ENCODE assay signal across 1 cellular context in the genomic region with DNA sequence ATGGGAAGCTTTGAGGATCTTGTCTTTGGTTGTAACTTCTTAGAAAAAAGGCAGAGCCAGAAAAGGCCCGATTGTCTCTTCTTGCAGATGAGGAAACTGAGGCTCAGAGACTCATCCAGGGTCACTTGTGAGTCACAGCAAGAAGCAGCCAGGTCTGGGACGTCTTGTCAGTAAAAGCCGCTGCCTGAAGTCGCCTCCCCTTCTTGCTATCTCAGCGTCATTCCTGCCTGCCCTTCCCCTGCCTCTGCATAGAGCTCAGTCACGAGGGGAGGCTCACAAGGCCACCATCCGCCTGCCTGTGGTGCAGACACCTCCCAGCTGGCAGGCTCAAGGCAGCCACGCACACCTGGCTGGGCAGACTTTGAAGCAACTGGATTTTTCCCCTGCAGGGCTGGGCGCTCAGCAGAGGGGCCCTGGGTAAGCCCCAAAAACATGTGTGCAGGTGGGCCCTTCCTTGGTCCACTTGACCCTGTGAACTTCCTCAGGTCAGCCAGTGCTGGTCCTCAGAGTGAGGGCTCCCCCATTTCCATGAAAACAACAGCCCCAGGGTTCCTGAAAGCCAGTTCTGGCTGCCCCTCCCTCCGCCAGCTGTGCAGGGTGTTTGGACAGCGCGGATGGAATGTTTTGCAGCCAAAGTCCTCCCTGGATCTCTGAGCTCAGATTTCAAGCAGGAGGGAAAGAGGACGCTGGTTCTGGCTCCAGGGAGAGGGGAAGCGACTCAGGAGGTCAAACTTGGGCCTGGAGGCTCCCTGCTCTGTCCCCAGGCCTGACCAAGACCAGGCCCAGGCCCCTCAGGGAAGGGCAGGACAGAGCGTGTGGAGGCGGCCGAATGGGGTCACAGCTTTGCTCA.
TF ChIP-seq lines count a peak whose summit lies in the region.

No MANE protein-coding gene starts in this region.

TF ChIP-seq in HepG2, 621 proteins besides CTCF, POLR2A, EP300 and RAD21 (continued from another document and continues in another):
- TF ChIP-seq, protein P1, sequence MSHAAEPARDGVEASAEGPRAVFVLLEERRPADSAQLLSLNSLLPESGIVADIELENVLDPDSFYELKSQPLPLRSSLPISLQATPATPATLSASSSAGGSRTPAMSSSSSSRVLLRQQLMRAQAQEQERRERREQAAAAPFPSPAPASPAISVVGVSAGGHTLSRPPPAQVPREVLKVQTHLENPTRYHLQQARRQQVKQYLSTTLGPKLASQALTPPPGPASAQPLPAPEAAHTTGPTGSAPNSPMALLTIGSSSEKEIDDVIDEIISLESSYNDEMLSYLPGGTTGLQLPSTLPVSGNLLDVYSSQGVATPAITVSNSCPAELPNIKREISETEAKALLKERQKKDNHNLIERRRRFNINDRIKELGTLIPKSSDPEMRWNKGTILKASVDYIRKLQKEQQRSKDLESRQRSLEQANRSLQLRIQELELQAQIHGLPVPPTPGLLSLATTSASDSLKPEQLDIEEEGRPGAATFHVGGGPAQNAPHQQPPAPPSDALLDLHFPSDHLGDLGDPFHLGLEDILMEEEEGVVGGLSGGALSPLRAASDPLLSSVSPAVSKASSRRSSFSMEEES (CRISPR knock-in tag; IDR thresholded peaks at IDR 0.05) = peak; percentile 95
- TF ChIP-seq SMAD9 (CRISPR knock-in tag; IDR thresholded peaks at IDR 0.05) = 0 out of 2 replicates have a peak, but pooled peaks have one; percentile 56
- TF ChIP-seq ZNF644 (CRISPR knock-in tag; IDR thresholded peaks at IDR 0.05; ENCODE audit: low read depth) = peak; percentile 40; the same call in 1 of the 2 replicates
- TF ChIP-seq NR2F6 (IDR thresholded peaks at IDR 0.05) = 0 out of 2 replicates have a peak, but pooled peaks have one; percentile 65
- TF ChIP-seq NR2F6 (CRISPR knock-in tag; IDR thresholded peaks at IDR 0.05) = peak; percentile 31
- TF ChIP-seq DPF2 (CRISPR knock-in tag; IDR thresholded peaks at IDR 0.05; ENCODE audit: borderline replicate concordance, low read depth) = peak; percentile 49; the same call in 1 of the 2 replicates
- TF ChIP-seq LRRFIP1 (CRISPR knock-in tag; conservative IDR thresholded peaks at IDR 0.05) = no peak
- TF ChIP-seq, protein P2, sequence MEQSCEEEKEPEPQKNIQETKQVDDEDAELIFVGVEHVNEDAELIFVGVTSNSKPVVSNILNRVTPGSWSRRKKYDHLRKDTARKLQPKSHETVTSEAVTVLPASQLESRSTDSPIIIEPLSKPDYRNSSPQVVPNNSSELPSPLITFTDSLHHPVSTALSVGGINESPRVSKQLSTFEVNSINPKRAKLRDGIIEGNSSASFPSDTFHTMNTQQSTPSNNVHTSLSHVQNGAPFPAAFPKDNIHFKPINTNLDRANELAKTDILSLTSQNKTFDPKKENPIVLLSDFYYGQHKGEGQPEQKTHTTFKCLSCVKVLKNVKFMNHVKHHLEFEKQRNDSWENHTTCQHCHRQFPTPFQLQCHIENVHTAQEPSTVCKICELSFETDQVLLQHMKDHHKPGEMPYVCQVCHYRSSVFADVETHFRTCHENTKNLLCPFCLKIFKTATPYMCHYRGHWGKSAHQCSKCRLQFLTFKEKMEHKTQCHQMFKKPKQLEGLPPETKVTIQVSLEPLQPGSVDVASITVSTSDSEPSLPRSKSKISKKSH (CRISPR knock-in tag; IDR thresholded peaks at IDR 0.05; ENCODE audit: borderline replicate concordance) = no peak
- no peak for TF ChIP-seq GPBP1L1 (CRISPR knock-in tag; IDR thresholded peaks at IDR 0.05)
- TF ChIP-seq ZFX (CRISPR knock-in tag; IDR thresholded peaks at IDR 0.05; ENCODE audit: low read depth) = peak; percentile 91
- TF ChIP-seq HOXA9 (CRISPR knock-in tag; IDR thresholded peaks at IDR 0.05; ENCODE audit: borderline replicate concordance) = no peak
- TF ChIP-seq, protein P3, sequence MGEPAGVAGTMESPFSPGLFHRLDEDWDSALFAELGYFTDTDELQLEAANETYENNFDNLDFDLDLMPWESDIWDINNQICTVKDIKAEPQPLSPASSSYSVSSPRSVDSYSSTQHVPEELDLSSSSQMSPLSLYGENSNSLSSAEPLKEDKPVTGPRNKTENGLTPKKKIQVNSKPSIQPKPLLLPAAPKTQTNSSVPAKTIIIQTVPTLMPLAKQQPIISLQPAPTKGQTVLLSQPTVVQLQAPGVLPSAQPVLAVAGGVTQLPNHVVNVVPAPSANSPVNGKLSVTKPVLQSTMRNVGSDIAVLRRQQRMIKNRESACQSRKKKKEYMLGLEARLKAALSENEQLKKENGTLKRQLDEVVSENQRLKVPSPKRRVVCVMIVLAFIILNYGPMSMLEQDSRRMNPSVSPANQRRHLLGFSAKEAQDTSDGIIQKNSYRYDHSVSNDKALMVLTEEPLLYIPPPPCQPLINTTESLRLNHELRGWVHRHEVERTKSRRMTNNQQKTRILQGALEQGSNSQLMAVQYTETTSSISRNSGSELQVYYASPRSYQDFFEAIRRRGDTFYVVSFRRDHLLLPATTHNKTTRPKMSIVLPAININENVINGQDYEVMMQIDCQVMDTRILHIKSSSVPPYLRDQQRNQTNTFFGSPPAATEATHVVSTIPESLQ (CRISPR knock-in tag; conservative IDR thresholded peaks at IDR 0.05) = no peak
- no peak for TF ChIP-seq ZKSCAN1 (IDR thresholded peaks at IDR 0.05; ENCODE audit: low read length)
- TF ChIP-seq, protein P4, sequence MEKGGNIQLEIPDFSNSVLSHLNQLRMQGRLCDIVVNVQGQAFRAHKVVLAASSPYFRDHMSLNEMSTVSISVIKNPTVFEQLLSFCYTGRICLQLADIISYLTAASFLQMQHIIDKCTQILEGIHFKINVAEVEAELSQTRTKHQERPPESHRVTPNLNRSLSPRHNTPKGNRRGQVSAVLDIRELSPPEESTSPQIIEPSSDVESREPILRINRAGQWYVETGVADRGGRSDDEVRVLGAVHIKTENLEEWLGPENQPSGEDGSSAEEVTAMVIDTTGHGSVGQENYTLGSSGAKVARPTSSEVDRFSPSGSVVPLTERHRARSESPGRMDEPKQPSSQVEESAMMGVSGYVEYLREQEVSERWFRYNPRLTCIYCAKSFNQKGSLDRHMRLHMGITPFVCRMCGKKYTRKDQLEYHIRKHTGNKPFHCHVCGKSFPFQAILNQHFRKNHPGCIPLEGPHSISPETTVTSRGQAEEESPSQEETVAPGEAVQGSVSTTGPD (CRISPR knock-in tag; IDR thresholded peaks at IDR 0.05) = peak; percentile 69
- no peak for TF ChIP-seq ZNF10 (CRISPR knock-in tag; IDR thresholded peaks at IDR 0.05; ENCODE audit: borderline replicate concordance, low read depth)
- no peak; the same call in 1 of the 2 replicates for TF ChIP-seq ZMYM4 (CRISPR knock-in tag; IDR thresholded peaks at IDR 0.05)
- TF ChIP-seq ZNF614 (CRISPR knock-in tag; IDR thresholded peaks at IDR 0.05; ENCODE audit: borderline replicate concordance) = peak; percentile 42; the same call in 1 of the 2 replicates
- TF ChIP-seq MAFG (CRISPR knock-in tag; IDR thresholded peaks at IDR 0.05) = no peak
- TF ChIP-seq ZNF292 (CRISPR knock-in tag; IDR thresholded peaks at IDR 0.05; ENCODE audit: borderline replicate concordance, low read depth) = peak; percentile 100
- no peak for TF ChIP-seq STAG1 (CRISPR knock-in tag; IDR thresholded peaks at IDR 0.05)
- TF ChIP-seq ZNF546 (CRISPR knock-in tag; conservative IDR thresholded peaks at IDR 0.05) = peak; percentile 57; the same call in 1 of the 2 replicates
- peak; percentile 82 for TF ChIP-seq SAP130 (CRISPR knock-in tag; IDR thresholded peaks at IDR 0.05; ENCODE audit: low read depth)
- TF ChIP-seq MXD3 (CRISPR knock-in tag; IDR thresholded peaks at IDR 0.05) = peak; percentile 29; the same call in 1 of the 2 replicates
- TF ChIP-seq TFAP4 (IDR thresholded peaks at IDR 0.05; ENCODE audit: borderline replicate concordance, low read depth) = peak; percentile 99
- TF ChIP-seq NCOA2 (CRISPR knock-in tag; IDR thresholded peaks at IDR 0.05) = peak; percentile 51; the same call in 1 of the 2 replicates
- peak; percentile 86; the same call in 1 of the 2 replicates for TF ChIP-seq ZSCAN20 (CRISPR knock-in tag; IDR thresholded peaks at IDR 0.05; ENCODE audit: borderline replicate concordance)
- 0 out of 2 replicates have a peak, but pooled peaks have one; percentile 54 for TF ChIP-seq FOXK1 (CRISPR knock-in tag; IDR thresholded peaks at IDR 0.05; ENCODE audit: borderline replicate concordance, low read depth)
- no peak for TF ChIP-seq FIP1L1 (IDR thresholded peaks at IDR 0.05; ENCODE audit: borderline replicate concordance, insufficient read depth, low read depth, low read length)
- TF ChIP-seq PATZ1 (CRISPR knock-in tag; IDR thresholded peaks at IDR 0.05) = peak; percentile 93
- TF ChIP-seq HOXA5 (CRISPR knock-in tag; IDR thresholded peaks at IDR 0.05) = peak; percentile 82; the same call in 1 of the 2 replicates
- TF ChIP-seq NBN (conservative IDR thresholded peaks at IDR 0.05) = no peak
- peak; percentile 85 for TF ChIP-seq HDAC2 (CRISPR knock-in tag; IDR thresholded peaks at IDR 0.05)
- no peak for TF ChIP-seq RERE (CRISPR knock-in tag; IDR thresholded peaks at IDR 0.05; ENCODE audit: low read depth)
